In the genomic region with DNA sequence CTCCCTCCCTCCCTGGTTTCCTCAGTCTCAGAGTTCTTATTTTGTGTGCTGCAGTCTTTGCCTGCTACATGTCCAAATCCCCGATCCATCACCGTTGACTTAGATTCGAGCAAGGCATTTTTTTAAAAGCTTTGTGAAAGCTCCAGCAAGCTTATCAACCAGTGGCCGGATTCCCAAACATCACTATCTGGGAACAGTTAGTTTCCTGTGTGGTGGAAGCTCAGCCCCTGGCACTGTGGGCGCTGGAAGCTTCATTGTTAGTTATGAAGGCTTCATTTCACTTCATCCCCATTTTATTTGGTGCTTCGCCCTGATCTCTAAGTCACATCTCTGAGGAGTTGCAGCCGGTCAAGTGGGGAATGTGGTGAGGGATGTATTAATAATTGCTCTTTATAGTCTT, we compare ENCODE assay signal across 1 cellular context.
TF ChIP-seq lines count a peak whose summit lies in the region.

No MANE protein-coding gene starts in this region.

TF ChIP-seq in WTC11, 78 proteins besides CTCF, POLR2A, EP300 and RAD21 (continued from another document):
- TF ChIP-seq USF1 (CRISPR knock-in tag; IDR thresholded peaks at IDR 0.05) (no peak), ZNF263 (CRISPR knock-in tag; IDR thresholded peaks at IDR 0.05; ENCODE audit: low read depth) (no peak), GABPB1 (CRISPR knock-in tag; IDR thresholded peaks at IDR 0.05) (no peak), PREB (CRISPR knock-in tag; IDR thresholded peaks at IDR 0.05; ENCODE audit: borderline replicate concordance) (no peak)
TF ChIP-seq in WTC11: peak in this region for 0.
